ENCODE assay signal across 1 cellular context in the genomic region with DNA sequence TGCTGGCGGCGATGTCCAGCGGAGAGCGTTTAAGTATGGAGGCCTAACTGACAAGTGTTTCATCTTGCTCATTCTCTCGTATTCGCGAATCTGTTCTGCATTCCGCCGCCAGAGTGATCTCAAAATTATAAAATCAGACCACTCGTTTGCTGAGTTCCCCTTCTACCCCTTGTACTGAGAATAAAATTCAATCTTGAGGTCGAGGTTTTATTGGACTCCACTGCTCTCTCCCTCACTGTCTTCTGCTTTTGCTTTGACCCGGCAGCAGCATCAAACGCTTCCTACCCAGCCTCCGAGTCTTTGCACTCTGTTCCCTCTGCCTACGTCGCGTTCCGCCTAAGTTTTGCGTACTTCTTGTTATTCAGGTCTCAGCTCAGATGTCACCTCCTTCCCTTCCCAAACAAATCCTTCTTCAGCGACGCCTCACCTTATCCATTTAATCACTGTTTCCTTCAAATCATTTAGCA.
A peak's percentile ranks its signal among the peaks of the same experiment; 100 is the strongest.
TF ChIP-seq lines count a peak whose summit lies in the region.

No MANE protein-coding gene starts in this region.

TF ChIP-seq in HepG2, 621 proteins besides CTCF, POLR2A, EP300 and RAD21 (continued from another document):
- TF ChIP-seq ATF6 (CRISPR knock-in tag; conservative IDR thresholded peaks at IDR 0.05) (no peak), MBD4 (IDR thresholded peaks at IDR 0.05; ENCODE audit: borderline replicate concordance, low read length) (no peak), ZNF577 (CRISPR knock-in tag; IDR thresholded peaks at IDR 0.05; ENCODE audit: borderline replicate concordance, low read depth) (no peak), ZNF274 (CRISPR knock-in tag; IDR thresholded peaks at IDR 0.05) (no peak), NPAS2 (CRISPR knock-in tag; IDR thresholded peaks at IDR 0.05; ENCODE audit: borderline replicate concordance) (no peak), REL (CRISPR knock-in tag; conservative IDR thresholded peaks at IDR 0.05) (no peak), ZBTB46 (CRISPR knock-in tag; IDR thresholded peaks at IDR 0.05; ENCODE audit: borderline replicate concordance) (no peak), NFE2L1 (CRISPR knock-in tag; IDR thresholded peaks at IDR 0.05; ENCODE audit: borderline replicate concordance) (no peak), ZNF354B (CRISPR knock-in tag; IDR thresholded peaks at IDR 0.05) (0 out of 2 replicates have a peak, but pooled peaks have one; percentile 38), ZNF614 (CRISPR knock-in tag; IDR thresholded peaks at IDR 0.05; ENCODE audit: borderline replicate concordance) (no peak), ZNF383 (CRISPR knock-in tag; IDR thresholded peaks at IDR 0.05; ENCODE audit: borderline replicate concordance) (0 out of 2 replicates have a peak, but pooled peaks have one; percentile 14), HNF4G (IDR thresholded peaks at IDR 0.05; ENCODE audit: borderline replicate concordance, low read depth, low read length) (no peak), HNF4G (CRISPR knock-in tag; IDR thresholded peaks at IDR 0.05; ENCODE audit: borderline replicate concordance, low read depth) (no peak), ZNF251 (CRISPR knock-in tag; IDR thresholded peaks at IDR 0.05) (0 out of 2 replicates have a peak, but pooled peaks have one; percentile 16), FLYWCH1 (CRISPR knock-in tag; IDR thresholded peaks at IDR 0.05) (no peak), ZBTB2 (CRISPR knock-in tag; IDR thresholded peaks at IDR 0.05; ENCODE audit: low read depth) (no peak), BRD4 (CRISPR knock-in tag; IDR thresholded peaks at IDR 0.05) (no peak), JARID2 (CRISPR knock-in tag; IDR thresholded peaks at IDR 0.05; ENCODE audit: insufficient replicate concordance) (no peak)
- TF ChIP-seq, protein P1, sequence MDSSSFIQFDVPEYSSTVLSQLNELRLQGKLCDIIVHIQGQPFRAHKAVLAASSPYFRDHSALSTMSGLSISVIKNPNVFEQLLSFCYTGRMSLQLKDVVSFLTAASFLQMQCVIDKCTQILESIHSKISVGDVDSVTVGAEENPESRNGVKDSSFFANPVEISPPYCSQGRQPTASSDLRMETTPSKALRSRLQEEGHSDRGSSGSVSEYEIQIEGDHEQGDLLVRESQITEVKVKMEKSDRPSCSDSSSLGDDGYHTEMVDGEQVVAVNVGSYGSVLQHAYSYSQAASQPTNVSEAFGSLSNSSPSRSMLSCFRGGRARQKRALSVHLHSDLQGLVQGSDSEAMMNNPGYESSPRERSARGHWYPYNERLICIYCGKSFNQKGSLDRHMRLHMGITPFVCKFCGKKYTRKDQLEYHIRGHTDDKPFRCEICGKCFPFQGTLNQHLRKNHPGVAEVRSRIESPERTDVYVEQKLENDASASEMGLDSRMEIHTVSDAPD (CRISPR knock-in tag; IDR thresholded peaks at IDR 0.05) = 0 out of 2 replicates have a peak, but pooled peaks have one; percentile 3
- TF ChIP-seq, protein P2, sequence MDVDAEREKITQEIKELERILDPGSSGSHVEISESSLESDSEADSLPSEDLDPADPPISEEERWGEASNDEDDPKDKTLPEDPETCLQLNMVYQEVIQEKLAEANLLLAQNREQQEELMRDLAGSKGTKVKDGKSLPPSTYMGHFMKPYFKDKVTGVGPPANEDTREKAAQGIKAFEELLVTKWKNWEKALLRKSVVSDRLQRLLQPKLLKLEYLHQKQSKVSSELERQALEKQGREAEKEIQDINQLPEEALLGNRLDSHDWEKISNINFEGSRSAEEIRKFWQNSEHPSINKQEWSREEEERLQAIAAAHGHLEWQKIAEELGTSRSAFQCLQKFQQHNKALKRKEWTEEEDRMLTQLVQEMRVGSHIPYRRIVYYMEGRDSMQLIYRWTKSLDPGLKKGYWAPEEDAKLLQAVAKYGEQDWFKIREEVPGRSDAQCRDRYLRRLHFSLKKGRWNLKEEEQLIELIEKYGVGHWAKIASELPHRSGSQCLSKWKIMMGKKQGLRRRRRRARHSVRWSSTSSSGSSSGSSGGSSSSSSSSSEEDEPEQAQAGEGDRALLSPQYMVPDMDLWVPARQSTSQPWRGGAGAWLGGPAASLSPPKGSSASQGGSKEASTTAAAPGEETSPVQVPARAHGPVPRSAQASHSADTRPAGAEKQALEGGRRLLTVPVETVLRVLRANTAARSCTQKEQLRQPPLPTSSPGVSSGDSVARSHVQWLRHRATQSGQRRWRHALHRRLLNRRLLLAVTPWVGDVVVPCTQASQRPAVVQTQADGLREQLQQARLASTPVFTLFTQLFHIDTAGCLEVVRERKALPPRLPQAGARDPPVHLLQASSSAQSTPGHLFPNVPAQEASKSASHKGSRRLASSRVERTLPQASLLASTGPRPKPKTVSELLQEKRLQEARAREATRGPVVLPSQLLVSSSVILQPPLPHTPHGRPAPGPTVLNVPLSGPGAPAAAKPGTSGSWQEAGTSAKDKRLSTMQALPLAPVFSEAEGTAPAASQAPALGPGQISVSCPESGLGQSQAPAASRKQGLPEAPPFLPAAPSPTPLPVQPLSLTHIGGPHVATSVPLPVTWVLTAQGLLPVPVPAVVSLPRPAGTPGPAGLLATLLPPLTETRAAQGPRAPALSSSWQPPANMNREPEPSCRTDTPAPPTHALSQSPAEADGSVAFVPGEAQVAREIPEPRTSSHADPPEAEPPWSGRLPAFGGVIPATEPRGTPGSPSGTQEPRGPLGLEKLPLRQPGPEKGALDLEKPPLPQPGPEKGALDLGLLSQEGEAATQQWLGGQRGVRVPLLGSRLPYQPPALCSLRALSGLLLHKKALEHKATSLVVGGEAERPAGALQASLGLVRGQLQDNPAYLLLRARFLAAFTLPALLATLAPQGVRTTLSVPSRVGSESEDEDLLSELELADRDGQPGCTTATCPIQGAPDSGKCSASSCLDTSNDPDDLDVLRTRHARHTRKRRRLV (CRISPR knock-in tag; IDR thresholded peaks at IDR 0.05) = no peak
- TF ChIP-seq, protein P3, sequence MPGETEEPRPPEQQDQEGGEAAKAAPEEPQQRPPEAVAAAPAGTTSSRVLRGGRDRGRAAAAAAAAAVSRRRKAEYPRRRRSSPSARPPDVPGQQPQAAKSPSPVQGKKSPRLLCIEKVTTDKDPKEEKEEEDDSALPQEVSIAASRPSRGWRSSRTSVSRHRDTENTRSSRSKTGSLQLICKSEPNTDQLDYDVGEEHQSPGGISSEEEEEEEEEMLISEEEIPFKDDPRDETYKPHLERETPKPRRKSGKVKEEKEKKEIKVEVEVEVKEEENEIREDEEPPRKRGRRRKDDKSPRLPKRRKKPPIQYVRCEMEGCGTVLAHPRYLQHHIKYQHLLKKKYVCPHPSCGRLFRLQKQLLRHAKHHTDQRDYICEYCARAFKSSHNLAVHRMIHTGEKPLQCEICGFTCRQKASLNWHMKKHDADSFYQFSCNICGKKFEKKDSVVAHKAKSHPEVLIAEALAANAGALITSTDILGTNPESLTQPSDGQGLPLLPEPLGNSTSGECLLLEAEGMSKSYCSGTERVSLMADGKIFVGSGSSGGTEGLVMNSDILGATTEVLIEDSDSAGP (CRISPR knock-in tag; IDR thresholded peaks at IDR 0.05; ENCODE audit: borderline replicate concordance) = no peak
